13 cellular contexts compared by ENCODE assay signal in genomic region chr15:94080416-94080815, GRCh38.
DNase-seq lines count a peak whose midpoint lies in the region; ATAC-seq and TF ChIP-seq lines count a peak whose summit lies in the region.
"Had no signal": no experiment of that assay in that cellular context is flagged by ENCODE, and none has a peak within 500 bp of the region (broad histone marks: within the 10 kb centered on the region; RNA-seq: fewer than 3 reads in every experiment).

No MANE protein-coding gene starts in this region.

- POLR2A ChIA-PET in BJ (lab: Charles Lee) = no interaction called here

- ATAC-seq in GM19397 (IDR thresholded peaks at IDR 0.05; ENCODE audit: unreplicated experiment) (no peak), left colon (no peak)
- ATAC-seq: stimulated activated naive CD8-positive, alpha-beta T cell treated with anti-CD3 and anti-CD28 coated beads, Interleukin-15, amount 100 ng/mL, for 72 hours had no signal

- in situ Hi-C loops in brain microvascular endothelial cell (cut with HindIII; ENCODE audit: low pct_ligation_motif_present, low sequenced_read_pairs) = no loop called here

- no peak overlapping the region for H3K9ac ChIP-seq in KMS-11
- H3K9ac ChIP-seq: SK-N-SH had no signal

- no peak for TF ChIP-seq CTCF in BJ (IDR thresholded peaks at IDR 0.05; ENCODE audit: insufficient read depth, low read depth, low read length)
- TF ChIP-seq CTCF in KMS-11 (conservative IDR thresholded peaks at IDR 0.05; ENCODE audit: low read depth, low read length) = no peak
- no peak for TF ChIP-seq CTCF in brain microvascular endothelial cell (IDR thresholded peaks at IDR 0.05; ENCODE audit: low read depth, low read length, missing control alignments)

- intact Hi-C loops in left colon (cut with DNase I, micrococcal nuclease) = no loop called here

- H3K4me1 ChIP-seq in KMS-11 (ENCODE audit: low read depth, poor library complexity, severe bottlenecking) = peaks cover 19% of the 10 kb centered on the region

- H3K27me3 ChIP-seq in BJ (ENCODE audit: control insufficient read depth, insufficient read depth, low read length) (no peaks in the 10 kb centered on the region; the same call in 1 of the 2 replicates), KMS-11 (ENCODE audit: insufficient read depth, low read depth) (peaks cover 38% of the 10 kb centered on the region), brain microvascular endothelial cell (replicated peaks) (no peaks in the 10 kb centered on the region)

- H3K4me2 ChIP-seq in KMS-11 = peak overlapping the region; percentile 40; the same call in 1 of the 2 replicates
- H3K4me2 ChIP-seq: SK-N-SH had no signal

- no peaks in the 10 kb centered on the region for H3K79me2 ChIP-seq in KMS-11 (ENCODE audit: insufficient read depth, low read depth)

- CTCF ChIA-PET in BJ (lab: Yijun Ruan, JAX) = interaction anchor here (1.1 to 2.6 kb wide), 3 partner anchors 10 to 39 kb away, joined by 4 to 9 read pairs (median 7); no protein-coding TSS in a partner anchor

- H4K20me1 ChIP-seq in KMS-11 (ENCODE audit: insufficient read depth) = no peaks in the 10 kb centered on the region

- H3K27ac ChIP-seq in KMS-11 (no peak overlapping the region), brain microvascular endothelial cell (no peak overlapping the region), substantia nigra (ENCODE audit: low read depth, low read length, poor library complexity, severe bottlenecking) (no peak overlapping the region)

- DNase-seq in BJ (ENCODE audit: low read depth) (peak; percentile 59), brain microvascular endothelial cell (peak; percentile 16), left kidney (ENCODE audit: low read depth, low spot score) (peak; percentile 16), midbrain (lab: John Stamatoyannopoulos, UW) (no peak), substantia nigra (lab: John Stamatoyannopoulos, UW) (no peak), left colon (no peak)
- DNase-seq: activated T-cell treated with anti-CD3 and anti-CD28 coated beads, Interleukin-2, amount 50 U/mL, for 4 hours; Calu3; islet precursor cell; SK-N-SH; stimulated activated naive CD8-positive, alpha-beta T cell treated with anti-CD3 and anti-CD28 coated beads, Interleukin-15, amount 100 ng/mL, for 72 hours had no signal

- H2AFZ ChIP-seq in KMS-11 (ENCODE audit: low read depth) = no peak overlapping the region

- H3K36me3 ChIP-seq in BJ (ENCODE audit: control insufficient read depth, insufficient read depth, low read length) (no peaks in the 10 kb centered on the region), KMS-11 (ENCODE audit: insufficient read depth) (no peaks in the 10 kb centered on the region), brain microvascular endothelial cell (replicated peaks) (no peaks in the 10 kb centered on the region)

- H3K4me3 ChIP-seq in BJ (ENCODE audit: low read depth, low read length) (no peak overlapping the region), KMS-11 (IDR thresholded peaks at IDR 0.05; ENCODE audit: insufficient read depth, low read depth, low read length) (no peak overlapping the region), brain microvascular endothelial cell (ENCODE audit: low read depth, low read length) (no peak overlapping the region)

Comparison
In these comparisons a context has a peak if more than half of its experiments do, and no peak if none do; other contexts are left out.
1. DNase-seq: peak in BJ (single experiment), brain microvascular endothelial cell (single experiment) and left kidney (single experiment); none in midbrain (single experiment), substantia nigra (0 of 49) and left colon (0 of 2).